Comparison of ENCODE assay signal across 15 cellular contexts in the genomic region with DNA sequence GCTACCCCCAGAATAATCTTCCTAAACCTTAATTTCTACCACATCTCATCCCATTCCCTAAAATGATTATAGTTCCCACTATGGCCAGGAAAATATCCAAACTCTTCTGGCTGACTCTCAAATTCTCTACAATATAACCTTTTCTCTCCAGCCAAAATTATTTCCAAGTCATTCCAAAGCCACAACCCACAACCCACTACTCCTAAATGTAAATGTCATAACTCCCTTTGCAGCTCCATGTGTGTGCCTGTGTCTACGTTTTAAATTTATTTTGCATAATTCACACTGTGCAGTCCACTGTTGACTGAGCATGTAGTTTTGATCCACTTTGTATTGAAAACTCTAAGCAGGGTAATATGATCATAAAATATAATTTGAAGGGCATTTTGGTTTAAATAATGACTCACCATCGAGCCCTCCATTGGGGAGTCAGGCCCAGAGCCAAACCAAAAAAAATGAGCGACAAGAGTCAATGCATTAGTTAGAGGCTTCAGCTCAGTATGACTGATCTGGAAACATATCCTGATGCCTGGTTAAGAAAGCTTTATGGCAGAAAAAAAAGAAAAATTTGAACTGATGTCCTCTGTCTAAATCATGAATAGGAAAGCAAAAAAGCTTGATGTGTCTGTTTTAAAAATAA.
"Had no signal": no experiment of that assay in that cellular context is flagged by ENCODE, and none has a peak within 500 bp of the region (broad histone marks: within the 10 kb centered on the region; RNA-seq: fewer than 3 reads in every experiment).

No MANE protein-coding gene starts in this region.

- H3K27ac Mint-ChIP-seq: activated CD4-positive, alpha-beta memory T cell treated with anti-CD3 and anti-CD28 coated beads, Interleukin-2, amount 10 ng/mL, durations not matched to agents 7 days and 5 days; activated CD4-positive, alpha-beta T cell treated with anti-CD3 and anti-CD28 coated beads for 36 hours; naive thymus-derived CD4-positive, alpha-beta T cell; progenitor cell of endocrine pancreas; stimulated activated effector memory CD8-positive, alpha-beta T cell treated with anti-CD3 and anti-CD28 coated beads, Interleukin-12 subunit alpha, Interleukin-12 subunit beta, amount 100 ng/mL, for 72 hours had no signal

- H3K4me3 Mint-ChIP-seq: activated CD4-positive, alpha-beta memory T cell treated with anti-CD3 and anti-CD28 coated beads, Interleukin-2, amount 10 ng/mL, durations not matched to agents 7 days and 5 days; activated CD4-positive, alpha-beta T cell treated with anti-CD3 and anti-CD28 coated beads for 36 hours; brain; naive thymus-derived CD4-positive, alpha-beta T cell; stimulated activated effector memory CD8-positive, alpha-beta T cell treated with anti-CD3 and anti-CD28 coated beads, Interleukin-12 subunit alpha, Interleukin-12 subunit beta, amount 100 ng/mL, for 72 hours had no signal

- H3K36me3 Mint-ChIP-seq: stimulated activated effector memory CD8-positive, alpha-beta T cell treated with anti-CD3 and anti-CD28 coated beads, Interleukin-12 subunit alpha, Interleukin-12 subunit beta, amount 100 ng/mL, for 72 hours had no signal

- ATAC-seq: activated CD4-positive, alpha-beta T cell treated with anti-CD3 and anti-CD28 coated beads for 36 hours; naive thymus-derived CD4-positive, alpha-beta T cell; right cardiac atrium; stimulated activated effector memory CD8-positive, alpha-beta T cell treated with anti-CD3 and anti-CD28 coated beads, Interleukin-12 subunit alpha, Interleukin-12 subunit beta, amount 100 ng/mL, for 72 hours had no signal

- H3K4me3 ChIP-seq: dorsolateral prefrontal cortex, smooth muscle cell had no signal

- H3K27me3 ChIP-seq: dorsolateral prefrontal cortex, neutrophil had no signal

- DNase-seq: activated CD4-positive, alpha-beta memory T cell treated with anti-CD3 and anti-CD28 coated beads, Interleukin-2, amount 10 ng/mL, durations not matched to agents 7 days and 5 days; activated CD4-positive, alpha-beta T cell treated with anti-CD3 and anti-CD28 coated beads for 36 hours; activated naive CD4-positive, alpha-beta T cell treated with Interleukin-2 at 50 U/mL for 16 hours; dorsolateral prefrontal cortex; foreskin fibroblast; naive thymus-derived CD4-positive, alpha-beta T cell; right cardiac atrium; T1000; trophoblast cell had no signal

- H3K9me3 ChIP-seq: neutrophil had no signal

- H3K4me2 ChIP-seq: smooth muscle cell had no signal

- H3K27ac ChIP-seq: dorsolateral prefrontal cortex, neutrophil, VCaP had no signal

- H3K4me1 Mint-ChIP-seq: activated CD4-positive, alpha-beta memory T cell treated with anti-CD3 and anti-CD28 coated beads, Interleukin-2, amount 10 ng/mL, durations not matched to agents 7 days and 5 days; stimulated activated effector memory CD8-positive, alpha-beta T cell treated with anti-CD3 and anti-CD28 coated beads, Interleukin-12 subunit alpha, Interleukin-12 subunit beta, amount 100 ng/mL, for 72 hours had no signal

- H3K27me3 Mint-ChIP-seq: activated CD4-positive, alpha-beta memory T cell treated with anti-CD3 and anti-CD28 coated beads, Interleukin-2, amount 10 ng/mL, durations not matched to agents 7 days and 5 days; activated CD4-positive, alpha-beta T cell treated with anti-CD3 and anti-CD28 coated beads for 36 hours; naive thymus-derived CD4-positive, alpha-beta T cell had no signal

- H3K36me3 ChIP-seq: neutrophil had no signal

- H3K9me3 Mint-ChIP-seq: activated CD4-positive, alpha-beta memory T cell treated with anti-CD3 and anti-CD28 coated beads, Interleukin-2, amount 10 ng/mL, durations not matched to agents 7 days and 5 days; naive thymus-derived CD4-positive, alpha-beta T cell; stimulated activated effector memory CD8-positive, alpha-beta T cell treated with anti-CD3 and anti-CD28 coated beads, Interleukin-12 subunit alpha, Interleukin-12 subunit beta, amount 100 ng/mL, for 72 hours had no signal
